In the genomic region with DNA sequence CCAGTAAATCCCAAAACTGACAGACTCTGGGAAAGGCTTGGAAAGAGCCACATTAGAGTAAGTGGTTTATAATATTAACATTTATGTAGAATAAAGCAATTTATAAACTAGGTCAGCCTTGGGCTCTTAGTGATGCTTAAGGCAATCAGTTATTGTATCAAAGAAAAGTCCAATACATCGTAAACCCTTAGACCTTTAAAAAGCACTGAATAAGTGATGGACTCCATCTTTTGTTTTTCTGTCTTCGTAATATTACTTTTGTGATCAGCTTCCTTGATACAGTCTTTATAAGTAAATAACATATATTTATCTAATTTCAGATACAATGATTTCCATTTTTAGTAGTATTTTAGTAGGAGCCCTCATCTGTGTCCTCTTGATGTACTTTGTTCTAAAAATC, we compare ENCODE assay signal across 22 cellular contexts. TPM values are rescaled to one million over a fixed set of nuclear protein-coding genes. Genes with fewer than 3 reads are reported as not detected.
DNase-seq lines count a peak whose midpoint lies in the region.
"Had no signal": no experiment of that assay in that cellular context is flagged by ENCODE, and none has a peak within 500 bp of the region (broad histone marks: within the 10 kb centered on the region; RNA-seq: fewer than 3 reads in every experiment).

No MANE protein-coding gene starts in this region.

- DNase-seq in SK-N-DZ (ENCODE audit: low spot score): peak; percentile 91
- DNase-seq in NCI-H1436 (lab: John Stamatoyannopoulos, UW): no peak
- DNase-seq: 8988T; ACHN; AML-193; BE2C; C1 segment of cervical spinal cord; Caco-2; Calu3; CD4-positive, alpha-beta memory T cell; CD4-positive, alpha-beta T cell; CD4-positive, CD25-positive, alpha-beta regulatory T cell; CD8-positive, alpha-beta memory T cell; CD8-positive, alpha-beta T cell; COR-L47; DMS 273 treated with DMSO at 0.1 percent for 48 hours; DMS153; DMS53; DMS79; DMS79 treated with DMSO at 0.1 percent for 48 hours; DND-41; EL had no signal

RNA-seq across cellular contexts. Expression of a gene that starts 28.7 kb away (rescaled TPM):
- polyA plus RNA-seq in SK-N-DZ (2014; cell fraction: cytosol; rRNA removed): 5,002 and 5,638 TPM in 2 replicates
- 4,616 and 5,818 TPM in 2 replicates for polyA plus RNA-seq in SK-N-DZ (2014; cell fraction: nucleus; rRNA removed)

RNA-seq across cellular contexts. Expression of a gene that starts 59.2 kb away (rescaled TPM):
- 171 and 202 TPM in 2 replicates for polyA plus RNA-seq in SK-N-DZ (2014; cell fraction: cytosol; rRNA removed)
- 123 and 132 TPM in 2 replicates for polyA plus RNA-seq in SK-N-DZ (2014; cell fraction: nucleus; rRNA removed)
